In the genomic region with DNA sequence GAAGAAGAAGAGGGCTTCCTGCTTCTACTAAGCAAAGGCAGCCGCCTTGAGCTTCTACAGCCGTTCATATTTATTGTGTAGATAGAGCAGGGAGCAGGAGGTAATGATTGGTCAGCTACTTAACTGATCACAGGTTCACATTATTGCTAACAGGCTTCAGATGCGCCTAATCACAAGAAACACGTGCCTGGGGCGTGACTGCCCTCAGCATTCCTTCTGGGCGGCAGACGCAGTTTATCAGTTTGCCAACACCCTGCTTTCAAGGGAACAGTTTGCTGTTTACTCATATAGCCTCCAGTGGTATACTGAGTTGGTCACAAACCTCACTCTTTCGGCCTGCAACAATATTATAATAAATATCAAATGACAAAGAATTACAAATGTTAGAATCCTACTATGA, we compare ENCODE assay signal across 15 cellular contexts. TPM values are rescaled to one million over a fixed set of nuclear protein-coding genes. Genes with fewer than 3 reads are reported as not detected.
DNase-seq lines count a peak whose midpoint lies in the region; ATAC-seq and TF ChIP-seq lines count a peak whose summit lies in the region.
"Had no signal": no experiment of that assay in that cellular context is flagged by ENCODE, and none has a peak within 500 bp of the region (broad histone marks: within the 10 kb centered on the region; RNA-seq: fewer than 3 reads in every experiment).

No MANE protein-coding gene starts in this region.

- H3K27me3 Mint-ChIP-seq in activated T-helper 2 cell treated with anti-CD3 and anti-CD28 coated beads, Interferon-gamma antibody, Interleukin-2, Interleukin-4, amounts not matched to agents 10 μg/mL and 5 μg/mL and 100 μg/mL, durations not matched to agents 14 hours and 24 hours and 36 hours (ENCODE audit: low read depth), result peaks cover 45% of the 10 kb centered on the region

- no peak overlapping the region for H3K4me3 Mint-ChIP-seq in activated T-helper 2 cell treated with anti-CD3 and anti-CD28 coated beads, Interferon-gamma antibody, Interleukin-2, Interleukin-4, amounts not matched to agents 10 μg/mL and 5 μg/mL and 100 μg/mL, durations not matched to agents 14 hours and 24 hours and 36 hours (ENCODE audit: low read depth)
- H3K4me3 Mint-ChIP-seq: activated CD8-positive, alpha-beta T cell treated with anti-CD3 and anti-CD28 coated beads, Interleukin-2, amount 10 ng/mL, durations not matched to agents 7 days and 5 days; stimulated activated naive CD8-positive, alpha-beta T cell treated with anti-CD3 and anti-CD28 coated beads, Interleukin-15, Interleukin-2, amounts not matched to agents 100 ng/mL and 50 ng/mL, for 24 hours had no signal

- WGBS in GM23248 (ENCODE audit: low coverage in 1 of 2, low lambda C conversion rate in 2 of 2, missing lambda C conversion rate in 2 of 2), 2 experiments, result 3 to 4% methylated on average over 8 of the region's 8 CpGs

- H3K9me3 ChIP-seq in GM23248 (ENCODE audit: low read depth), result no peaks in the 10 kb centered on the region
- H3K9me3 ChIP-seq: esophagus squamous epithelium had no signal

- H3K9me2 ChIP-seq in GM23248 (ENCODE audit: insufficient read depth), result no peaks in the 10 kb centered on the region

- 0 out of 2 replicates have a peak overlapping the region, but pooled peaks have one; percentile 31 for H3K9ac ChIP-seq in GM23248

- no peaks in the 10 kb centered on the region for H3K36me3 ChIP-seq in GM23248 (ENCODE audit: low read depth)
- H3K36me3 ChIP-seq: esophagus squamous epithelium had no signal

- H3K4me3 ChIP-seq in GM23248 (peak overlapping the region; percentile 40), retinal pigment epithelial cell (ENCODE audit: low read length) (no peak overlapping the region), coronary artery (no peak overlapping the region)
- H3K4me3 ChIP-seq: esophagus squamous epithelium had no signal

- peak; percentile 84 for DNase-seq in GM23248
- DNase-seq in RPMI7951 (ENCODE audit: low read depth), result peak; percentile 72
- peak; percentile 38 for DNase-seq in fibroblast of gingiva (ENCODE audit: low read depth)
- DNase-seq in retinal pigment epithelial cell (ENCODE audit: low read depth), result peak; percentile 46
- DNase-seq in activated CD4-positive, CD25-positive, alpha-beta regulatory T cell treated with anti-CD3 and anti-CD28 coated beads, Interleukin-2, amount 50 U/mL, for 72 hours, result no peak
- no peak for DNase-seq in coronary artery (ENCODE audit: low spot score)
- DNase-seq in activated T-helper 2 cell treated with anti-CD3 and anti-CD28 coated beads, Interferon-gamma antibody, Interleukin-2, Interleukin-4, amounts not matched to agents 10 μg/mL and 5 μg/mL and 100 μg/mL, durations not matched to agents 14 hours and 24 hours and 36 hours (ENCODE audit: low spot score), result no peak
- DNase-seq: activated CD8-positive, alpha-beta T cell treated with anti-CD3 and anti-CD28 coated beads, Interleukin-2, amount 10 ng/mL, durations not matched to agents 7 days and 5 days; activated naive CD4-positive, alpha-beta T cell; esophagus squamous epithelium; GF-D8; NCI-H2107; T-helper 9 cell had no signal

- H3K9me3 Mint-ChIP-seq in activated T-helper 2 cell treated with anti-CD3 and anti-CD28 coated beads, Interferon-gamma antibody, Interleukin-2, Interleukin-4, amounts not matched to agents 10 μg/mL and 5 μg/mL and 100 μg/mL, durations not matched to agents 14 hours and 24 hours and 36 hours, result no peaks in the 10 kb centered on the region
- H3K9me3 Mint-ChIP-seq: stimulated activated naive CD8-positive, alpha-beta T cell treated with anti-CD3 and anti-CD28 coated beads, Interleukin-15, Interleukin-2, amounts not matched to agents 100 ng/mL and 50 ng/mL, for 24 hours had no signal

- intact Hi-C loops in activated T-helper 2 cell treated with anti-CD3 and anti-CD28 coated beads, Interferon-gamma antibody, Interleukin-2, Interleukin-4, amounts not matched to agents 10 μg/mL and 5 μg/mL and 100 μg/mL, durations not matched to agents 14 hours and 24 hours and 36 hours (cut with micrococcal nuclease), result no loop called here

- ATAC-seq in HG02623 (IDR thresholded peaks at IDR 0.05; ENCODE audit: unreplicated experiment), result no peak
- ATAC-seq: activated CD8-positive, alpha-beta T cell treated with anti-CD3 and anti-CD28 coated beads, Interleukin-2, amount 10 ng/mL, durations not matched to agents 7 days and 5 days had no signal

- H3K27me3 ChIP-seq in GM23248 (replicated peaks; ENCODE audit: insufficient read depth), result no peaks in the 10 kb centered on the region
- H3K27me3 ChIP-seq: esophagus squamous epithelium had no signal

- H3K36me3 Mint-ChIP-seq in activated T-helper 2 cell treated with anti-CD3 and anti-CD28 coated beads, Interferon-gamma antibody, Interleukin-2, Interleukin-4, amounts not matched to agents 10 μg/mL and 5 μg/mL and 100 μg/mL, durations not matched to agents 14 hours and 24 hours and 36 hours (ENCODE audit: low read depth), result no peaks in the 10 kb centered on the region

- no peaks in the 10 kb centered on the region for H4K20me1 ChIP-seq in GM23248 (ENCODE audit: insufficient read depth)

- H3K4me1 Mint-ChIP-seq in activated T-helper 2 cell treated with anti-CD3 and anti-CD28 coated beads, Interferon-gamma antibody, Interleukin-2, Interleukin-4, amounts not matched to agents 10 μg/mL and 5 μg/mL and 100 μg/mL, durations not matched to agents 14 hours and 24 hours and 36 hours (ENCODE audit: low read depth), result peaks cover 4% of the 10 kb centered on the region

- H3K4me1 ChIP-seq in GM23248 (ENCODE audit: insufficient read depth), result peaks cover 12% of the 10 kb centered on the region

- TF ChIP-seq CTCF in retinal pigment epithelial cell (conservative IDR thresholded peaks at IDR 0.05; ENCODE audit: low read depth, low read length), result no peak
- TF ChIP-seq CTCF in coronary artery (IDR thresholded peaks at IDR 0.05), result no peak

- peak overlapping the region; percentile 59 for H3K4me2 ChIP-seq in GM23248 (ENCODE audit: unreplicated experiment)

- in situ Hi-C loops in GM23248 (cut with MboI), result loop anchor here (10.0 kb wide), 1 partner anchor 183 kb away; no protein-coding TSS in a partner anchor

- H3K79me2 ChIP-seq in GM23248 (ENCODE audit: insufficient read depth), result no peaks in the 10 kb centered on the region

- H2AFZ ChIP-seq in GM23248, result peak overlapping the region; percentile 68

- H3F3A ChIP-seq in GM23248 (ENCODE audit: insufficient read depth), result peaks cover 23% of the 10 kb centered on the region

- no peak overlapping the region for H3K27ac Mint-ChIP-seq in activated T-helper 2 cell treated with anti-CD3 and anti-CD28 coated beads, Interferon-gamma antibody, Interleukin-2, Interleukin-4, amounts not matched to agents 10 μg/mL and 5 μg/mL and 100 μg/mL, durations not matched to agents 14 hours and 24 hours and 36 hours
- H3K27ac Mint-ChIP-seq: activated CD8-positive, alpha-beta T cell treated with anti-CD3 and anti-CD28 coated beads, Interleukin-2, amount 10 ng/mL, durations not matched to agents 7 days and 5 days; stimulated activated naive CD8-positive, alpha-beta T cell treated with anti-CD3 and anti-CD28 coated beads, Interleukin-15, Interleukin-2, amounts not matched to agents 100 ng/mL and 50 ng/mL, for 24 hours had no signal

- H3K27ac ChIP-seq in GM23248 (peak overlapping the region; percentile 58), coronary artery (no peak overlapping the region)
- H3K27ac ChIP-seq: esophagus squamous epithelium had no signal

RNA-seq across cellular contexts. Expression of gene FNBP1L, which starts 5.6 kb away (rescaled TPM):
- total RNA-seq in GM23248 (2014; rRNA removed; shearing (Covaris generic)), result 22.4 and 22.6 TPM in 2 replicates
- 16.9 and 19.1 TPM in 2 replicates for polyA plus RNA-seq in GM23248 (2016; fragmentation: Nextera tagmentation; extraction: Ambion mirVana)
- 7.7 and 8.9 TPM in 2 replicates for total RNA-seq in RPMI7951 (2014; rRNA removed; shearing (Covaris generic))
- total RNA-seq in activated T-helper 2 cell treated with anti-CD3 and anti-CD28 coated beads, Interferon-gamma antibody, Interleukin-2, Interleukin-4, amounts not matched to agents 10 μg/mL and 5 μg/mL and 100 μg/mL, durations not matched to agents 14 hours and 24 hours and 36 hours, result 0.32 and 0.37 TPM in 2 replicates

Comparison
In these comparisons a context has a peak if more than half of its experiments do, and no peak if none do; other contexts are left out.
1. DNase-seq: peak in GM23248 (single experiment), RPMI7951 (single experiment), fibroblast of gingiva (single experiment) and retinal pigment epithelial cell (single experiment); none in activated CD4-positive, CD25-positive, alpha-beta regulatory T cell treated with anti-CD3 and anti-CD28 coated beads, Interleukin-2, amount 50 U/mL, for 72 hours (single experiment), coronary artery (single experiment) and activated T-helper 2 cell treated with anti-CD3 and anti-CD28 coated beads, Interferon-gamma antibody, Interleukin-2, Interleukin-4, amounts not matched to agents 10 μg/mL and 5 μg/mL and 100 μg/mL, durations not matched to agents 14 hours and 24 hours and 36 hours (single experiment).